21 cellular contexts compared by ENCODE assay signal in the genomic region with DNA sequence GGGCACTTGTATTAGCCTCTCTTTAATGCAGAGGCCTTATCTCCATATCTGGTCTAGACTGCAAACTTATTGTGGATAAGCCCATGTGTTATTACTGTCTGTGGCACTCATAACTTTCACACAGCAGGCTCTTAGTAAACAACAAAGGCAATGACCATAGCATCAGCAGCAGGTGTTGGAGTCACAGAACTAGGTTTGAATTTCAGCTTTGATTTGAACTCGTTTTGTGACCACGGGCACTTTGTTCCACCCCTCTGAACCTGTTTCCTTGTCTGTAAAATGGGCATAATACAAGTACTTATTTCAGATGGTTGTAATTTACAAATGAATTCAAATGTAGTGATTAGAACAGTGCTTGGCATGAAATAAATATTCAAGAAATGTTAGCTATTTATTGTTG.
DNase-seq lines count a peak whose midpoint lies in the region; ATAC-seq, FAIRE-seq and TF ChIP-seq lines count a peak whose summit lies in the region.
"Had no signal": no experiment of that assay in that cellular context is flagged by ENCODE, and none has a peak within 500 bp of the region (broad histone marks: within the 10 kb centered on the region; RNA-seq: fewer than 3 reads in every experiment).

No MANE protein-coding gene starts in this region.

- peak overlapping the region; percentile 27 to 58 (median 47); a peak in 5 of 6 replicates for H3K4me3 ChIP-seq in HepG2 (replicated peaks in 1 of 3; ENCODE audit: insufficient read depth in 1 of 3, low read depth in 2 of 3, low read length in 3 of 3)
- peak overlapping the region in 1 of 3 donors; percentile 41 for H3K4me3 ChIP-seq in right lobe of liver
- no peak overlapping the region for H3K4me3 ChIP-seq in Karpas-422 (ENCODE audit: low read length)
- peak overlapping the region; percentile 84 for H3K4me3 ChIP-seq in OCI-LY1 (ENCODE audit: low read depth, low read length, poor library complexity, severe bottlenecking)
- H3K4me3 ChIP-seq: GM23338, SJSA1 had no signal

- no peaks in the 10 kb centered on the region for H3F3A ChIP-seq in OCI-LY1 (ENCODE audit: insufficient read depth, low read length)

- H3K9me2 ChIP-seq in Karpas-422 (replicated peaks; ENCODE audit: insufficient read depth, low read length) (no peaks in the 10 kb centered on the region), OCI-LY1 (ENCODE audit: low read depth, low read length) (no peaks in the 10 kb centered on the region)

- TF ChIP-seq RAD21 in HepG2 (CRISPR knock-in tag; IDR thresholded peaks at IDR 0.05), result no peak

- H3K27me3 ChIP-seq in HepG2 (ENCODE audit: control insufficient read depth in 1 of 2, insufficient read depth in 2 of 2, low read length in 2 of 2) (no peaks in the 10 kb centered on the region), right lobe of liver (no peaks in the 10 kb centered on the region), Karpas-422 (ENCODE audit: low read length) (no peaks in the 10 kb centered on the region), OCI-LY1 (ENCODE audit: insufficient read depth, low read length) (no peaks in the 10 kb centered on the region)
- H3K27me3 ChIP-seq: SJSA1 had no signal

- TF ChIP-seq CTCF in HepG2 (CRISPR knock-in tag; IDR thresholded peaks at IDR 0.05), result no peak
- no peak for TF ChIP-seq CTCF in right lobe of liver (IDR thresholded peaks at IDR 0.05)
- TF ChIP-seq CTCF in OCI-LY1 (IDR thresholded peaks at IDR 0.05; ENCODE audit: low read length), result no peak

- intact Hi-C loops in HepG2 (cut with micrococcal nuclease; ENCODE audit: unreplicated experiment), result no loop called here
- intact Hi-C loops in right lobe of liver (cut with DNase I), result no loop called here

- H2AFZ ChIP-seq in HepG2 (ENCODE audit: low read length), result no peak overlapping the region
- H2AFZ ChIP-seq in Karpas-422 (ENCODE audit: low read length), result no peak overlapping the region
- no peak overlapping the region for H2AFZ ChIP-seq in OCI-LY1 (ENCODE audit: low read length)
- H2AFZ ChIP-seq: GM23338 had no signal

- DNase-seq in HepG2 (ENCODE audit: low spot score) (no peak), right lobe of liver (no peak), Karpas-422 (no peak), NCI-H2171 (lab: John Stamatoyannopoulos, UW) (no peak), SIG-M5 (lab: John Stamatoyannopoulos, UW) (no peak), foreskin melanocyte (no peak)
- DNase-seq: GF-D8, HCEC 1CT, IMR-90, MM.1S, NCI-H1105 treated with DMSO at 0.1 percent for 48 hours, NCI-H187, NCI-H2107, NCI-H2227 treated with DMSO at 0.1 percent for 48 hours, NCI-H526 treated with DMSO at 0.1 percent for 48 hours had no signal

- H3K9ac ChIP-seq in HepG2 (ENCODE audit: insufficient read depth, low read depth, low read length), result peak overlapping the region; percentile 69
- no peak overlapping the region for H3K9ac ChIP-seq in Karpas-422 (ENCODE audit: low read length)
- H3K9ac ChIP-seq in OCI-LY1 (ENCODE audit: low read length), result peak overlapping the region; percentile 99

- no TSS peak for BruUV-seq in HepG2 (replicated peaks; lab: Mats Ljungman, UMichigan)

- peaks cover 95% of the 10 kb centered on the region for H3K4me1 ChIP-seq in HepG2 (ENCODE audit: insufficient read depth, low read length)
- H3K4me1 ChIP-seq in right lobe of liver, result peaks cover 0 to 17% (median 0%) of the 10 kb centered on the region in 4 donors
- peaks cover 87% of the 10 kb centered on the region for H3K4me1 ChIP-seq in Karpas-422 (ENCODE audit: low read length)
- peaks cover 89% of the 10 kb centered on the region for H3K4me1 ChIP-seq in OCI-LY1 (ENCODE audit: insufficient read depth, low read length, severe bottlenecking)
- H3K4me1 ChIP-seq: SJSA1 had no signal

- H4K20me1 ChIP-seq in HepG2 (ENCODE audit: insufficient read depth, low read length), result no peaks in the 10 kb centered on the region
- no peaks in the 10 kb centered on the region for H4K20me1 ChIP-seq in Karpas-422 (ENCODE audit: insufficient read depth, low read depth, low read length)
- H4K20me1 ChIP-seq in OCI-LY1 (ENCODE audit: insufficient read depth, low read length), result no peaks in the 10 kb centered on the region

- 35% methylated on average over 2 of the region's 2 CpGs for WGBS in HepG2 (ENCODE audit: low lambda C conversion rate)
- 28% methylated on average over 2 of the region's 2 CpGs for WGBS in right lobe of liver (ENCODE audit: insufficient coverage, low coverage, low lambda C conversion rate, missing lambda C conversion rate)

- H3K79me2 ChIP-seq in HepG2 (ENCODE audit: insufficient read depth, low read length) (peaks cover 3% of the 10 kb centered on the region), Karpas-422 (ENCODE audit: low read length) (no peaks in the 10 kb centered on the region), OCI-LY1 (ENCODE audit: insufficient read depth, low read length) (no peaks in the 10 kb centered on the region)

- H3K36me3 ChIP-seq in HepG2 (replicated peaks in 1 of 2; ENCODE audit: control insufficient read depth in 1 of 2, insufficient read depth in 2 of 2, low read length in 2 of 2) (no peaks in the 10 kb centered on the region), right lobe of liver (no peaks in the 10 kb centered on the region), Karpas-422 (ENCODE audit: insufficient read depth, low read length) (no peaks in the 10 kb centered on the region), OCI-LY1 (ENCODE audit: insufficient read depth, low read length) (no peaks in the 10 kb centered on the region; the same call in 1 of the 2 replicates)
- H3K36me3 ChIP-seq: SJSA1 had no signal

- H3K4me2 ChIP-seq in HepG2 (ENCODE audit: low read depth, low read length), result peak overlapping the region; percentile 79
- peak overlapping the region; percentile 66 for H3K4me2 ChIP-seq in Karpas-422 (ENCODE audit: low read depth, low read length, poor library complexity, severe bottlenecking)
- peak overlapping the region; percentile 96 for H3K4me2 ChIP-seq in OCI-LY1 (ENCODE audit: low read length)
- H3K4me2 ChIP-seq: GM23338 had no signal

- no peak for TF ChIP-seq POLR2A in HepG2 (IDR thresholded peaks at IDR 0.05; ENCODE audit: insufficient read depth in 1 of 2, low read depth in 2 of 2, low read length in 2 of 2)
- no peak for TF ChIP-seq POLR2A in right lobe of liver (IDR thresholded peaks at IDR 0.05)

- POLR2A ChIA-PET in HepG2 (lab: Yijun Ruan, JAX), result interaction anchor here (1.1 to 2.3 kb wide), 5 partner anchors 10 to 265 kb away, joined by 3 to 18 read pairs (median 7); a partner anchor contains a TSS

- no peak for FAIRE-seq in HepG2 (lab: Jason Lieb, UNC)

- CTCF ChIA-PET in HepG2 (lab: Yijun Ruan, JAX; ENCODE audit: low intra/inter-chr PET ratio, low total read pairs), result no interaction called here

- no peaks in the 10 kb centered on the region for H3K9me3 ChIP-seq in HepG2 (ENCODE audit: low read length)
- no peaks in the 10 kb centered on the region for H3K9me3 ChIP-seq in right lobe of liver
- H3K9me3 ChIP-seq in Karpas-422 (ENCODE audit: low read length), result no peaks in the 10 kb centered on the region
- H3K9me3 ChIP-seq in OCI-LY1 (ENCODE audit: low read length), result no peaks in the 10 kb centered on the region
- H3K9me3 ChIP-seq: SJSA1 had no signal

- H3K27ac ChIP-seq in HepG2 (ENCODE audit: extremely low read length, insufficient read depth, low read length), result peak overlapping the region; percentile 38
- H3K27ac ChIP-seq in right lobe of liver, result no peak overlapping the region
- H3K27ac ChIP-seq in Karpas-422 (ENCODE audit: low read length), result peak overlapping the region; percentile 93
- H3K27ac ChIP-seq in OCI-LY1 (ENCODE audit: low read depth, low read length, poor library complexity, severe bottlenecking), result peak overlapping the region; percentile 99
- H3K27ac ChIP-seq: C4-2B, HL-60, SJSA1 had no signal

- ATAC-seq in HepG2, result no peak
- no peak for ATAC-seq in right lobe of liver
- ATAC-seq in HG02763 (IDR thresholded peaks at IDR 0.05; ENCODE audit: unreplicated experiment), result no peak
- ATAC-seq: GM23338 had no signal

- TF ChIP-seq EP300 in HepG2 (IDR thresholded peaks at IDR 0.05; ENCODE audit: low read depth in 2 of 2, low read length in 2 of 2) (no peak), HepG2 (CRISPR knock-in tag; IDR thresholded peaks at IDR 0.05; ENCODE audit: borderline replicate concordance) (no peak)

- in situ Hi-C loops in HepG2 (cut with HindIII; ENCODE audit: extremely low pct_ligation_motif_present, low pct_unique_long_range_greater_than_20kb), result loop anchor here (10.0 kb wide), 1 partner anchor 257 kb away; no protein-coding TSS in a partner anchor

TF ChIP-seq in HepG2, 621 proteins besides CTCF, POLR2A, EP300 and RAD21:
- peak; percentile 56 for TF ChIP-seq ZNF629 (CRISPR knock-in tag; conservative IDR thresholded peaks at IDR 0.05)
- no peak for TF ChIP-seq EED (CRISPR knock-in tag; IDR thresholded peaks at IDR 0.05)

Comparison
In these comparisons a context has a peak if more than half of its experiments do, and no peak if none do; other contexts are left out.
1. H3K27ac ChIP-seq: peak in HepG2 (single experiment), Karpas-422 (single experiment) and OCI-LY1 (single experiment); none in right lobe of liver (0 of 3).
2. Peak in every context shown above with its lines, with median percentiles within 50 percentile points of each other: H3K4me2 ChIP-seq.